In genomic region chr18:28789460-28789859, GRCh38 we compare ENCODE assay signal across 22 cellular contexts.
"Had no signal": no experiment of that assay in that cellular context is flagged by ENCODE, and none has a peak within 500 bp of the region (broad histone marks: within the 10 kb centered on the region; RNA-seq: fewer than 3 reads in every experiment).

No MANE protein-coding gene starts in this region.

- H3K4me3 Mint-ChIP-seq: activated CD4-positive, alpha-beta memory T cell treated with anti-CD3 and anti-CD28 coated beads for 36 hours; activated T-helper 1 cell treated with anti-CD3 and anti-CD28 coated beads, Interleukin-12 subunit alpha, Interleukin-12 subunit beta, Interleukin-2, Interleukin-4 antibody, amounts not matched to agents 30 ng/mL and 10 ng/mL and 1 ng/mL, durations not matched to agents 14 hours and 24 hours and 36 hours; central memory CD8-positive, alpha-beta T cell; naive thymus-derived CD4-positive, alpha-beta T cell; neural progenitor cell; stimulated activated naive CD8-positive, alpha-beta T cell treated with anti-CD3 and anti-CD28 coated beads, Interleukin-15, Interleukin-2, amounts not matched to agents 100 ng/mL and 50 ng/mL, for 24 hours had no signal

- H3K9ac ChIP-seq: neural progenitor cell had no signal

- H3K27ac ChIP-seq: breast epithelium, left lung, neural progenitor cell, prostate gland, right atrium auricular region, tibial artery had no signal

- H2AFZ ChIP-seq: neural progenitor cell had no signal

- H3K27me3 Mint-ChIP-seq: activated CD4-positive, alpha-beta memory T cell treated with anti-CD3 and anti-CD28 coated beads for 36 hours; central memory CD8-positive, alpha-beta T cell; stimulated activated naive CD8-positive, alpha-beta T cell treated with anti-CD3 and anti-CD28 coated beads, Interleukin-15, Interleukin-2, amounts not matched to agents 100 ng/mL and 50 ng/mL, for 24 hours had no signal

- H3K9me3 Mint-ChIP-seq: neural progenitor cell had no signal

- H3K36me3 Mint-ChIP-seq: activated CD4-positive, alpha-beta memory T cell treated with anti-CD3 and anti-CD28 coated beads for 36 hours; naive thymus-derived CD4-positive, alpha-beta T cell; neural progenitor cell had no signal

- DNase-seq: activated CD4-positive, alpha-beta memory T cell treated with anti-CD3 and anti-CD28 coated beads for 36 hours; activated CD4-positive, alpha-beta T cell treated with anti-CD3 and anti-CD28 coated beads for 48 hours; activated gamma-delta T cell treated with Interleukin-2 at 50 U/mL for 16 hours; aorta; effector memory CD4-positive, alpha-beta T cell; hippocampal formation; kidney glomerular epithelial cell; left lung; naive thymus-derived CD4-positive, alpha-beta T cell; stimulated activated CD4-positive, alpha-beta T cell treated with anti-CD3 and anti-CD28 coated beads, Interleukin-12 subunit alpha, Interleukin-12 subunit beta, amount 100 ng/mL, for 4 hours; substantia nigra; T-helper 2 cell; tibial artery had no signal

- H3K4me3 ChIP-seq: breast epithelium, left lung, lung, neural progenitor cell, prostate gland, right atrium auricular region, tibial artery had no signal

- H3K4me2 ChIP-seq: neural progenitor cell had no signal

- H3K9me3 ChIP-seq: breast epithelium, prostate gland, right atrium auricular region, tibial artery had no signal

- H3K4me1 ChIP-seq: breast epithelium, left lung, prostate gland, right atrium auricular region, tibial artery had no signal

- ATAC-seq: activated naive CD4-positive, alpha-beta T cell treated with anti-CD3 and anti-CD28 coated beads, Interleukin-2, amount 50 U/mL, for 72 hours; left lung; naive thymus-derived CD4-positive, alpha-beta T cell had no signal

- H3K36me3 ChIP-seq: breast epithelium, left lung, neural progenitor cell, prostate gland, right atrium auricular region, tibial artery had no signal

- H3K27me3 ChIP-seq: breast epithelium, left lung, neural progenitor cell, right atrium auricular region, tibial artery had no signal

- H3K27ac Mint-ChIP-seq: activated CD4-positive, alpha-beta memory T cell treated with anti-CD3 and anti-CD28 coated beads for 36 hours; activated naive CD4-positive, alpha-beta T cell treated with anti-CD3 and anti-CD28 coated beads, Interleukin-2, amount 50 U/mL, for 72 hours; activated T-helper 1 cell treated with anti-CD3 and anti-CD28 coated beads, Interleukin-12 subunit alpha, Interleukin-12 subunit beta, Interleukin-2, Interleukin-4 antibody, amounts not matched to agents 30 ng/mL and 10 ng/mL and 1 ng/mL, durations not matched to agents 14 hours and 24 hours and 36 hours; naive thymus-derived CD4-positive, alpha-beta T cell; neural progenitor cell; stimulated activated naive CD8-positive, alpha-beta T cell treated with anti-CD3 and anti-CD28 coated beads, Interleukin-15, Interleukin-2, amounts not matched to agents 100 ng/mL and 50 ng/mL, for 24 hours had no signal
